Comparison of ENCODE assay signal across 15 cellular contexts in the genomic region with DNA sequence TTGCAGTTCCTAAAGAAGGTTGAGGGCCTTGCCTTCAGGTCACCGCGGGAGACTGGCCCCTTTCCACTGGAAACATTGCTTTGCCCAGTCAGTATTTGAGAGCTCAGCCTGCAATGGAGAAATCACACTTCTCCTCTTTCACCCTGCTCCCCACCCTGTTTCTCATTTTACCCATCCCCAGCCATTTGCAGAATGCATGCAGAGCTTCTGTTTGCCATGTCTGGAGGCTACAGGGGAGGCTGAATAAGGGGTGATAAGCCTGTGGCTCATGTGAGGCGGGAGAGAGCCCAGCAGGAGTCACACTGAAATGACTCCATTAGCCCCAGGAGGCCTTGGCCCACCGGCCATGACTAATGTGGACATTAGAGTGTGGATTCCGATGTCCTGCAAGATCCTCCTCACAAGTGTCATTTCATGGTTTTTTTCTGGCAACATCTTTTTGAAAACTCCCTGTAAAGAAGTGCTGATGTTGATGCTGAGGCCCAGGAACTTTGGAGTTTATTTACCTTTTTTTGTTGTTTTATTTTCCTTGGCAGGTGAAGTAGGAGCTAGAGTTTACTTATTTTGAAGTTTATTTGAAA. TPM values are rescaled to one million over a fixed set of nuclear protein-coding genes. Genes with fewer than 3 reads are reported as not detected.
DNase-seq lines count a peak whose midpoint lies in the region; ATAC-seq, FAIRE-seq and TF ChIP-seq lines count a peak whose summit lies in the region.
"Had no signal": no experiment of that assay in that cellular context is flagged by ENCODE, and none has a peak within 500 bp of the region (broad histone marks: within the 10 kb centered on the region; RNA-seq: fewer than 3 reads in every experiment).

No MANE protein-coding gene starts in this region.

- H4K20me1 ChIP-seq in HepG2 (ENCODE audit: insufficient read depth, low read length) (no peaks in the 10 kb centered on the region), OCI-LY7 (ENCODE audit: insufficient read depth, low read length) (no peaks in the 10 kb centered on the region)

- H3K9ac ChIP-seq in HepG2 (ENCODE audit: insufficient read depth, low read depth, low read length), result no peak overlapping the region

- DNase-seq in HepG2 (ENCODE audit: low spot score), result no peak
- no peak for DNase-seq in right lobe of liver
- DNase-seq in SJCRH30, result peak; percentile 94 to 96
- DNase-seq in hepatic stellate cell (ENCODE audit: low spot score), result peak; percentile 56
- no peak for DNase-seq in OCI-LY7 (ENCODE audit: low spot score)
- DNase-seq: activated gamma-delta T cell, GDM1, NCI-H2171 had no signal

- in situ Hi-C loops in HepG2 (cut with HindIII; ENCODE audit: extremely low pct_ligation_motif_present, low pct_unique_long_range_greater_than_20kb), result no loop called here

- no peak overlapping the region for H2AFZ ChIP-seq in HepG2 (ENCODE audit: low read length)
- no peak overlapping the region for H2AFZ ChIP-seq in OCI-LY7 (ENCODE audit: low read length)

- WGBS in HepG2 (ENCODE audit: low lambda C conversion rate), result 22% methylated on average over 5 of the region's 5 CpGs
- WGBS in right lobe of liver (ENCODE audit: insufficient coverage, low coverage, low lambda C conversion rate, missing lambda C conversion rate), result 58% methylated on average over 5 of the region's 5 CpGs

- TF ChIP-seq CTCF in HepG2 (CRISPR knock-in tag; IDR thresholded peaks at IDR 0.05) (no peak), right lobe of liver (IDR thresholded peaks at IDR 0.05) (no peak), OCI-LY7 (conservative IDR thresholded peaks at IDR 0.05; ENCODE audit: low read length) (no peak)

- no TSS peak for BruUV-seq in HepG2 (replicated peaks; lab: Mats Ljungman, UMichigan)
- no TSS peak for BruUV-seq in OCI-LY7 (replicated peaks; lab: Mats Ljungman, UMichigan)

- CTCF ChIA-PET in HepG2 (lab: Yijun Ruan, JAX; ENCODE audit: low intra/inter-chr PET ratio, low total read pairs) (no interaction called here), OCI-LY7 (lab: Charles Lee; ENCODE audit: unreplicated experiment) (no interaction called here)

- H3K4me2 ChIP-seq in HepG2 (ENCODE audit: low read depth, low read length) (no peak overlapping the region), OCI-LY7 (ENCODE audit: low read length) (no peak overlapping the region)

- peaks cover 60% of the 10 kb centered on the region for H3K4me1 ChIP-seq in HepG2 (ENCODE audit: insufficient read depth, low read length)
- H3K4me1 ChIP-seq in right lobe of liver, result no peaks in the 10 kb centered on the region
- peaks cover 52% of the 10 kb centered on the region for H3K4me1 ChIP-seq in SJCRH30
- H3K4me1 ChIP-seq in OCI-LY7 (ENCODE audit: insufficient read depth, low read length, poor library complexity, severe bottlenecking), result peaks cover 4% of the 10 kb centered on the region

- FAIRE-seq in HepG2 (lab: Jason Lieb, UNC), result no peak
- FAIRE-seq: frontal cortex had no signal

- H3K27me3 ChIP-seq in HepG2 (ENCODE audit: control insufficient read depth in 1 of 2, insufficient read depth in 2 of 2, low read length in 2 of 2), result peaks cover 1 to 3% of the 10 kb centered on the region in 2 experiments; a peak in 1 of 5 replicates
- no peaks in the 10 kb centered on the region for H3K27me3 ChIP-seq in right lobe of liver
- no peaks in the 10 kb centered on the region for H3K27me3 ChIP-seq in SJCRH30

- TF ChIP-seq RAD21 in HepG2 (CRISPR knock-in tag; IDR thresholded peaks at IDR 0.05), result no peak

- H3K9me3 ChIP-seq in HepG2 (ENCODE audit: low read length) (no peaks in the 10 kb centered on the region), right lobe of liver (no peaks in the 10 kb centered on the region), SJCRH30 (replicated peaks) (no peaks in the 10 kb centered on the region), OCI-LY7 (ENCODE audit: low read length) (no peaks in the 10 kb centered on the region)

- ATAC-seq in HepG2 (no peak; the same call in 2 of the 3 replicates), right lobe of liver (no peak), GM21528 (IDR thresholded peaks at IDR 0.05; ENCODE audit: low FRiP score, unreplicated experiment) (no peak), HG02870 (IDR thresholded peaks at IDR 0.05; ENCODE audit: unreplicated experiment) (no peak), HG03139 (IDR thresholded peaks at IDR 0.05; ENCODE audit: unreplicated experiment) (no peak)
- ATAC-seq: left lobe of liver, Right ventricle myocardium inferior had no signal

- H3K36me3 ChIP-seq in HepG2 (replicated peaks in 1 of 2; ENCODE audit: control insufficient read depth in 1 of 2, insufficient read depth in 2 of 2, low read length in 2 of 2) (no peaks in the 10 kb centered on the region), right lobe of liver (no peaks in the 10 kb centered on the region), SJCRH30 (no peaks in the 10 kb centered on the region), OCI-LY7 (ENCODE audit: insufficient read depth, low read length) (no peaks in the 10 kb centered on the region)

- no peaks in the 10 kb centered on the region for H3K79me2 ChIP-seq in HepG2 (ENCODE audit: insufficient read depth, low read length)
- H3K79me2 ChIP-seq in OCI-LY7 (ENCODE audit: insufficient read depth, low read depth, low read length), result no peaks in the 10 kb centered on the region

- H3K4me3 ChIP-seq in HepG2 (replicated peaks in 1 of 3; ENCODE audit: insufficient read depth in 1 of 3, low read depth in 2 of 3, low read length in 3 of 3) (no peak overlapping the region), right lobe of liver (no peak overlapping the region), SJCRH30 (no peak overlapping the region), OCI-LY7 (ENCODE audit: low read depth, low read length, poor library complexity, severe bottlenecking) (no peak overlapping the region)

- TF ChIP-seq POLR2A in HepG2 (IDR thresholded peaks at IDR 0.05; ENCODE audit: insufficient read depth in 1 of 2, low read depth in 2 of 2, low read length in 2 of 2) (no peak), right lobe of liver (IDR thresholded peaks at IDR 0.05) (no peak)

- H3K27ac ChIP-seq in HepG2 (ENCODE audit: extremely low read length, insufficient read depth, low read length) (no peak overlapping the region), right lobe of liver (no peak overlapping the region), SJCRH30 (peak overlapping the region; percentile 80), OCI-LY7 (ENCODE audit: low read depth, low read length, poor library complexity, severe bottlenecking) (no peak overlapping the region)

- no peaks in the 10 kb centered on the region for H3K9me2 ChIP-seq in OCI-LY7 (ENCODE audit: insufficient read depth, low read length)

- TF ChIP-seq EP300 in HepG2 (IDR thresholded peaks at IDR 0.05; ENCODE audit: low read depth in 2 of 2, low read length in 2 of 2) (no peak), HepG2 (CRISPR knock-in tag; IDR thresholded peaks at IDR 0.05; ENCODE audit: borderline replicate concordance) (no peak)

- intact Hi-C loops in HepG2 (cut with micrococcal nuclease; ENCODE audit: unreplicated experiment), result no loop called here
- intact Hi-C loops in right lobe of liver (cut with DNase I), result no loop called here
- intact Hi-C loops in OCI-LY7 (cut with micrococcal nuclease; ENCODE audit: unreplicated experiment), result no loop called here

- POLR2A ChIA-PET in HepG2 (lab: Yijun Ruan, JAX), result no interaction called here
- POLR2A ChIA-PET in OCI-LY7 (lab: Charles Lee), result no interaction called here

RNA-seq across cellular contexts. Expression of a gene that starts 6.3 kb away (rescaled TPM):
- total RNA-seq in HepG2 (2016; rRNA removed; fragmentation: Illumina TruSeq; extraction: Trizol), result 0.24 and 0.31 TPM in 2 replicates
- 0.18 and 0.40 TPM in 2 replicates for total RNA-seq in HepG2 (2016; cell fraction: cytosol; rRNA removed; fragmentation: Illumina TruSeq; extraction: Trizol; ENCODE audit: low read depth)
- 0.30 and 0.37 TPM in 2 replicates for total RNA-seq in HepG2 (2016; cell fraction: insoluble cytoplasmic fraction; rRNA removed; fragmentation: Illumina TruSeq; extraction: Trizol)
- 0.22 TPM in 1 of 2 replicates, not detected in the other for total RNA-seq in HepG2 (2016; cell fraction: membrane; rRNA removed; fragmentation: Illumina TruSeq; extraction: Trizol)
- 0.44 TPM in 1 of 2 replicates, not detected in the other for total RNA-seq in HepG2 (2016; cell fraction: nucleus; rRNA removed; fragmentation: Illumina TruSeq; extraction: Trizol)
- 0.77 and 0.97 TPM in 2 replicates for polyA plus RNA-seq in HepG2 (2011; rRNA removed)
- 0.38 and 0.83 TPM in 2 replicates for polyA plus RNA-seq in HepG2 (2011; cell fraction: cytosol; rRNA removed)
- polyA plus RNA-seq in HepG2 (2011; cell fraction: nucleus; rRNA removed), result 0.21 and 0.35 TPM in 2 replicates
- 0.31 and 0.39 TPM in 2 replicates for polyA plus RNA-seq in HepG2 (2012)
- not detected in 2 replicates for polyA plus RNA-seq in HepG2 (2016; cell fraction: cytosol; fragmentation: Illumina TruSeq; extraction: Trizol; ENCODE audit: low read depth)
- 0.26 and 0.46 TPM in 2 replicates for polyA plus RNA-seq in HepG2 (2016; cell fraction: insoluble cytoplasmic fraction; fragmentation: Illumina TruSeq; extraction: Trizol; ENCODE audit: low read depth)
- 0.13 TPM in 1 of 2 replicates, not detected in the other for polyA plus RNA-seq in HepG2 (2016; cell fraction: membrane; fragmentation: Illumina TruSeq; extraction: Trizol; ENCODE audit: low read depth)
- polyA plus RNA-seq in HepG2 (2016; cell fraction: nucleus; fragmentation: Illumina TruSeq; extraction: Trizol; ENCODE audit: insufficient read depth, low read depth), result 0.60 and 1.7 TPM in 2 replicates
- 0.56 and 17.3 TPM in 2 replicates for polyA minus RNA-seq in HepG2 (2011; rRNA and poly(A)+ RNA removed; ENCODE audit: low replicate concordance)
- polyA minus RNA-seq in HepG2 (2011; cell fraction: cytosol; rRNA and poly(A)+ RNA removed), result not detected in 2 replicates
- 0.26 TPM in 1 of 2 replicates, not detected in the other for polyA minus RNA-seq in HepG2 (2011; cell fraction: nucleus; rRNA and poly(A)+ RNA removed)
- total RNA-seq in right lobe of liver, result 10 to 100 TPM in 1 of 6 experiments, 1 to 10 TPM in 5; 3.5 to 19.1 (median 6.2) TPM
- 0.38 and 0.45 TPM in 2 replicates for total RNA-seq in SJCRH30 (2014; rRNA removed; shearing (Covaris generic))
- 36.7 and 59.5 TPM in 2 replicates for total RNA-seq in OCI-LY7 (2014; rRNA removed; shearing (Covaris generic))
- 77.2 and 82.2 TPM in 2 replicates for total RNA-seq in OCI-LY7 (2022)

RNA-seq across cellular contexts. Expression of a gene that starts 14.5 kb away (rescaled TPM):
- total RNA-seq in HepG2 (2016; rRNA removed; fragmentation: Illumina TruSeq; extraction: Trizol) (not detected in 2 replicates), right lobe of liver (1 to 10 TPM; 2.7 to 8.7 (median 6.7) TPM), OCI-LY7 (2022) (not detected in 2 replicates)
- total RNA-seq in HepG2 (2016; cell fraction: cytosol; rRNA removed; fragmentation: Illumina TruSeq; extraction: Trizol; ENCODE audit: low read depth), result not detected in 2 replicates
- not detected in 2 replicates for total RNA-seq in HepG2 (2016; cell fraction: insoluble cytoplasmic fraction; rRNA removed; fragmentation: Illumina TruSeq; extraction: Trizol)
- not detected in 2 replicates for total RNA-seq in HepG2 (2016; cell fraction: membrane; rRNA removed; fragmentation: Illumina TruSeq; extraction: Trizol)
- total RNA-seq in HepG2 (2016; cell fraction: nucleus; rRNA removed; fragmentation: Illumina TruSeq; extraction: Trizol), result not detected in 2 replicates
- not detected in 2 replicates for polyA plus RNA-seq in HepG2 (2011; rRNA removed)
- not detected in 2 replicates for polyA plus RNA-seq in HepG2 (2011; cell fraction: cytosol; rRNA removed)
- not detected in 2 replicates for polyA plus RNA-seq in HepG2 (2011; cell fraction: nucleus; rRNA removed)
- polyA plus RNA-seq in HepG2 (2012), result not detected in 2 replicates
- polyA plus RNA-seq in HepG2 (2016; cell fraction: cytosol; fragmentation: Illumina TruSeq; extraction: Trizol; ENCODE audit: low read depth), result not detected in 2 replicates
- polyA plus RNA-seq in HepG2 (2016; cell fraction: insoluble cytoplasmic fraction; fragmentation: Illumina TruSeq; extraction: Trizol; ENCODE audit: low read depth), result not detected in 2 replicates
- not detected in 2 replicates for polyA plus RNA-seq in HepG2 (2016; cell fraction: membrane; fragmentation: Illumina TruSeq; extraction: Trizol; ENCODE audit: low read depth)
- not detected in 2 replicates for polyA plus RNA-seq in HepG2 (2016; cell fraction: nucleus; fragmentation: Illumina TruSeq; extraction: Trizol; ENCODE audit: insufficient read depth, low read depth)
- polyA minus RNA-seq in HepG2 (2011; rRNA and poly(A)+ RNA removed; ENCODE audit: low replicate concordance), result not detected in 2 replicates
- not detected in 2 replicates for polyA minus RNA-seq in HepG2 (2011; cell fraction: cytosol; rRNA and poly(A)+ RNA removed)
- polyA minus RNA-seq in HepG2 (2011; cell fraction: nucleus; rRNA and poly(A)+ RNA removed), result not detected in 2 replicates
- 1.9 and 2.2 TPM in 2 replicates for total RNA-seq in SJCRH30 (2014; rRNA removed; shearing (Covaris generic))
- not detected in 2 replicates for total RNA-seq in OCI-LY7 (2014; rRNA removed; shearing (Covaris generic))
- total RNA-seq: frontal cortex had no signal

RNA-seq across cellular contexts. Expression of a gene that starts 33.4 kb away (rescaled TPM):
- total RNA-seq in HepG2 (2016; rRNA removed; fragmentation: Illumina TruSeq; extraction: Trizol) (2.8 and 3.3 TPM in 2 replicates), right lobe of liver (1 to 10 TPM in 1 of 6 experiments, not detected in 5; 1.8 TPM), OCI-LY7 (2022) (not detected in 2 replicates)
- total RNA-seq in HepG2 (2016; cell fraction: cytosol; rRNA removed; fragmentation: Illumina TruSeq; extraction: Trizol; ENCODE audit: low read depth), result 6.4 and 6.6 TPM in 2 replicates
- total RNA-seq in HepG2 (2016; cell fraction: insoluble cytoplasmic fraction; rRNA removed; fragmentation: Illumina TruSeq; extraction: Trizol), result 2.5 and 4.8 TPM in 2 replicates
- total RNA-seq in HepG2 (2016; cell fraction: membrane; rRNA removed; fragmentation: Illumina TruSeq; extraction: Trizol), result 4.6 and 6.3 TPM in 2 replicates
- 3.4 and 3.9 TPM in 2 replicates for total RNA-seq in HepG2 (2016; cell fraction: nucleus; rRNA removed; fragmentation: Illumina TruSeq; extraction: Trizol)
- polyA plus RNA-seq in HepG2 (2011; rRNA removed), result 2.5 and 3.2 TPM in 2 replicates
- 4.3 and 4.5 TPM in 2 replicates for polyA plus RNA-seq in HepG2 (2011; cell fraction: cytosol; rRNA removed)
- 1.1 and 1.5 TPM in 2 replicates for polyA plus RNA-seq in HepG2 (2011; cell fraction: nucleus; rRNA removed)
- polyA plus RNA-seq in HepG2 (2012), result 1.5 and 3.1 TPM in 2 replicates
- 7.0 and 8.9 TPM in 2 replicates for polyA plus RNA-seq in HepG2 (2016; cell fraction: cytosol; fragmentation: Illumina TruSeq; extraction: Trizol; ENCODE audit: low read depth)
- 3.1 and 5.6 TPM in 2 replicates for polyA plus RNA-seq in HepG2 (2016; cell fraction: insoluble cytoplasmic fraction; fragmentation: Illumina TruSeq; extraction: Trizol; ENCODE audit: low read depth)
- polyA plus RNA-seq in HepG2 (2016; cell fraction: membrane; fragmentation: Illumina TruSeq; extraction: Trizol; ENCODE audit: low read depth), result 4.1 and 4.8 TPM in 2 replicates
- 2.8 TPM in 1 of 2 replicates, not detected in the other for polyA plus RNA-seq in HepG2 (2016; cell fraction: nucleus; fragmentation: Illumina TruSeq; extraction: Trizol; ENCODE audit: insufficient read depth, low read depth)
- 14.8 TPM in 1 of 2 replicates, not detected in the other for polyA minus RNA-seq in HepG2 (2011; rRNA and poly(A)+ RNA removed; ENCODE audit: low replicate concordance)
- not detected in 2 replicates for polyA minus RNA-seq in HepG2 (2011; cell fraction: cytosol; rRNA and poly(A)+ RNA removed)
- 1.2 TPM in 1 of 2 replicates, not detected in the other for polyA minus RNA-seq in HepG2 (2011; cell fraction: nucleus; rRNA and poly(A)+ RNA removed)
- not detected in 2 replicates for total RNA-seq in SJCRH30 (2014; rRNA removed; shearing (Covaris generic))
- not detected in 2 replicates for total RNA-seq in OCI-LY7 (2014; rRNA removed; shearing (Covaris generic))

RNA-seq across cellular contexts. Expression of a gene that starts 45.1 kb away (rescaled TPM):
- 22.1 and 41.4 TPM in 2 replicates for total RNA-seq in HepG2 (2016; rRNA removed; fragmentation: Illumina TruSeq; extraction: Trizol)
- 12.1 and 13.3 TPM in 2 replicates for total RNA-seq in HepG2 (2016; cell fraction: cytosol; rRNA removed; fragmentation: Illumina TruSeq; extraction: Trizol; ENCODE audit: low read depth)
- total RNA-seq in HepG2 (2016; cell fraction: insoluble cytoplasmic fraction; rRNA removed; fragmentation: Illumina TruSeq; extraction: Trizol), result 22.4 and 41.9 TPM in 2 replicates
- 14.7 and 18.6 TPM in 2 replicates for total RNA-seq in HepG2 (2016; cell fraction: membrane; rRNA removed; fragmentation: Illumina TruSeq; extraction: Trizol)
- 27.0 and 34.8 TPM in 2 replicates for total RNA-seq in HepG2 (2016; cell fraction: nucleus; rRNA removed; fragmentation: Illumina TruSeq; extraction: Trizol)
- polyA plus RNA-seq in HepG2 (2011; rRNA removed), result 85.2 and 95.6 TPM in 2 replicates
- 78.6 and 141 TPM in 2 replicates for polyA plus RNA-seq in HepG2 (2011; cell fraction: cytosol; rRNA removed)
- polyA plus RNA-seq in HepG2 (2011; cell fraction: nucleus; rRNA removed), result 73.7 and 97.1 TPM in 2 replicates
- 33.8 and 38.8 TPM in 2 replicates for polyA plus RNA-seq in HepG2 (2012)
- 19.2 and 22.6 TPM in 2 replicates for polyA plus RNA-seq in HepG2 (2016; cell fraction: cytosol; fragmentation: Illumina TruSeq; extraction: Trizol; ENCODE audit: low read depth)
- polyA plus RNA-seq in HepG2 (2016; cell fraction: insoluble cytoplasmic fraction; fragmentation: Illumina TruSeq; extraction: Trizol; ENCODE audit: low read depth), result 24.5 and 27.8 TPM in 2 replicates
- polyA plus RNA-seq in HepG2 (2016; cell fraction: membrane; fragmentation: Illumina TruSeq; extraction: Trizol; ENCODE audit: low read depth), result 17.9 and 18.5 TPM in 2 replicates
- polyA plus RNA-seq in HepG2 (2016; cell fraction: nucleus; fragmentation: Illumina TruSeq; extraction: Trizol; ENCODE audit: insufficient read depth, low read depth), result 58.4 and 61.4 TPM in 2 replicates
- 67.3 and 95.2 TPM in 2 replicates for polyA minus RNA-seq in HepG2 (2011; rRNA and poly(A)+ RNA removed; ENCODE audit: low replicate concordance)
- 29.1 and 32.2 TPM in 2 replicates for polyA minus RNA-seq in HepG2 (2011; cell fraction: cytosol; rRNA and poly(A)+ RNA removed)
- 7.9 and 10.6 TPM in 2 replicates for polyA minus RNA-seq in HepG2 (2011; cell fraction: nucleus; rRNA and poly(A)+ RNA removed)
- 10 to 100 TPM; 26.3 to 69.7 (median 42.0) TPM for total RNA-seq in right lobe of liver
- 47.9 and 54.5 TPM in 2 replicates for total RNA-seq in SJCRH30 (2014; rRNA removed; shearing (Covaris generic))
- total RNA-seq in OCI-LY7 (2014; rRNA removed; shearing (Covaris generic)), result 44.3 and 68.3 TPM in 2 replicates
- total RNA-seq in OCI-LY7 (2022), result 59.3 and 64.3 TPM in 2 replicates

RNA-seq across cellular contexts. Expression of a gene that starts 46.7 kb away (rescaled TPM):
- total RNA-seq in HepG2 (2016; rRNA removed; fragmentation: Illumina TruSeq; extraction: Trizol) (1.7 and 3.2 TPM in 2 replicates), right lobe of liver (not detected), OCI-LY7 (2022) (11.3 and 11.4 TPM in 2 replicates)
- 1.4 and 1.6 TPM in 2 replicates for total RNA-seq in HepG2 (2016; cell fraction: cytosol; rRNA removed; fragmentation: Illumina TruSeq; extraction: Trizol; ENCODE audit: low read depth)
- 1.6 and 2.3 TPM in 2 replicates for total RNA-seq in HepG2 (2016; cell fraction: insoluble cytoplasmic fraction; rRNA removed; fragmentation: Illumina TruSeq; extraction: Trizol)
- 2.0 and 2.8 TPM in 2 replicates for total RNA-seq in HepG2 (2016; cell fraction: membrane; rRNA removed; fragmentation: Illumina TruSeq; extraction: Trizol)
- 2.1 and 2.7 TPM in 2 replicates for total RNA-seq in HepG2 (2016; cell fraction: nucleus; rRNA removed; fragmentation: Illumina TruSeq; extraction: Trizol)
- 1.0 and 1.3 TPM in 2 replicates for polyA plus RNA-seq in HepG2 (2011; rRNA removed)
- polyA plus RNA-seq in HepG2 (2011; cell fraction: cytosol; rRNA removed), result 0.65 and 1.2 TPM in 2 replicates
- 3.3 and 3.6 TPM in 2 replicates for polyA plus RNA-seq in HepG2 (2011; cell fraction: nucleus; rRNA removed)
- polyA plus RNA-seq in HepG2 (2012), result 0.36 and 1.2 TPM in 2 replicates
- 1.1 TPM in 2 replicates for polyA plus RNA-seq in HepG2 (2016; cell fraction: cytosol; fragmentation: Illumina TruSeq; extraction: Trizol; ENCODE audit: low read depth)
- 1.4 and 3.2 TPM in 2 replicates for polyA plus RNA-seq in HepG2 (2016; cell fraction: insoluble cytoplasmic fraction; fragmentation: Illumina TruSeq; extraction: Trizol; ENCODE audit: low read depth)
- 1.4 and 1.7 TPM in 2 replicates for polyA plus RNA-seq in HepG2 (2016; cell fraction: membrane; fragmentation: Illumina TruSeq; extraction: Trizol; ENCODE audit: low read depth)
- 4.1 and 5.7 TPM in 2 replicates for polyA plus RNA-seq in HepG2 (2016; cell fraction: nucleus; fragmentation: Illumina TruSeq; extraction: Trizol; ENCODE audit: insufficient read depth, low read depth)
- polyA minus RNA-seq in HepG2 (2011; rRNA and poly(A)+ RNA removed; ENCODE audit: low replicate concordance), result 1.3 and 2.4 TPM in 2 replicates
- polyA minus RNA-seq in HepG2 (2011; cell fraction: cytosol; rRNA and poly(A)+ RNA removed), result 0.62 and 0.69 TPM in 2 replicates
- polyA minus RNA-seq in HepG2 (2011; cell fraction: nucleus; rRNA and poly(A)+ RNA removed), result 1.4 and 1.7 TPM in 2 replicates
- total RNA-seq in SJCRH30 (2014; rRNA removed; shearing (Covaris generic)), result 8.1 and 10.6 TPM in 2 replicates
- total RNA-seq in OCI-LY7 (2014; rRNA removed; shearing (Covaris generic)), result 6.5 and 7.6 TPM in 2 replicates
- total RNA-seq: left lobe of liver, subcutaneous adipose tissue had no signal

Comparison
In these comparisons a context has a peak if more than half of its experiments do, and no peak if none do; other contexts are left out.
1. DNase-seq: peak in SJCRH30 (2 of 2) and hepatic stellate cell (single experiment); none in HepG2 (single experiment), right lobe of liver (0 of 3) and OCI-LY7 (single experiment).